ENCODE assay signal across 28 cellular contexts in genomic region chr5:82794876-82795275, GRCh38.
A peak's percentile ranks its signal among the peaks of the same experiment; 100 is the strongest.
DNase-seq lines count a peak whose midpoint lies in the region; ATAC-seq and TF ChIP-seq lines count a peak whose summit lies in the region.
"Had no signal": no experiment of that assay in that cellular context is flagged by ENCODE, and none has a peak within 500 bp of the region (broad histone marks: within the 10 kb centered on the region; RNA-seq: fewer than 3 reads in every experiment).

No MANE protein-coding gene starts in this region.

- H4K20me1 ChIP-seq in HCT116 (ENCODE audit: insufficient read depth) (no peaks in the 10 kb centered on the region), smooth muscle cell (ENCODE audit: low read depth) (no peaks in the 10 kb centered on the region)

- H3K9me3 Mint-ChIP-seq in stimulated activated naive CD8-positive, alpha-beta T cell treated with anti-CD3 and anti-CD28 coated beads, Interleukin-15, amount 100 ng/mL, for 72 hours = no peaks in the 10 kb centered on the region
- H3K9me3 Mint-ChIP-seq: CD4-positive, alpha-beta memory T cell had no signal

- no peak for TF ChIP-seq RAD21 in HCT116 (IDR thresholded peaks at IDR 0.05; ENCODE audit: low read depth)

- DNase-seq in HCT116 (ENCODE audit: low read depth, low spot score) (no peak), RPMI7951 (ENCODE audit: low read depth) (peak; percentile 19), foreskin keratinocyte (peak in 1 of 2 donors; percentile 11), smooth muscle cell (lab: John Stamatoyannopoulos, UW; ENCODE audit: unreplicated experiment) (no peak), hepatic stellate cell (ENCODE audit: low spot score) (no peak), dorsolateral prefrontal cortex (no peak)
- no peak for DNase-seq in stimulated activated naive CD8-positive, alpha-beta T cell treated with anti-CD3 and anti-CD28 coated beads, Interleukin-15, amount 100 ng/mL, for 72 hours
- DNase-seq: C1 segment of cervical spinal cord; CD4-positive, alpha-beta memory T cell; COR-L47; DMS53; GDM1; HCEC 1CT; NCI-H1092; NCI-H1417 treated with DMSO at 0.1 percent for 48 hours; NCI-H1694 treated with DMSO at 0.1 percent for 48 hours; NCI-H2081; NCI-H2171; NCI-H226; NCI-H510A; NCI-H69; SIG-M5; SK-N-SH had no signal

- intact Hi-C loops in HCT116 (cut with micrococcal nuclease) (loop anchor here (5.0 kb wide), 1 partner anchor 443 kb away; no protein-coding TSS in a partner anchor), dorsolateral prefrontal cortex (cut with DNase I) (loop anchor here (5.0 to 10.0 kb wide), 3 partner anchors 150 to 443 kb away; no protein-coding TSS in a partner anchor)

- ATAC-seq in HCT116 (no peak), foreskin keratinocyte (peak; percentile 26), HG03139 (IDR thresholded peaks at IDR 0.05; ENCODE audit: unreplicated experiment) (no peak)
- no peak for ATAC-seq in stimulated activated naive CD8-positive, alpha-beta T cell treated with anti-CD3 and anti-CD28 coated beads, Interleukin-15, amount 100 ng/mL, for 72 hours
- ATAC-seq: GM12878, Panc1 had no signal

- POLR2A ChIA-PET in HCT116 (lab: Charles Lee) = no interaction called here

- H3K9me3 ChIP-seq in HCT116 (ENCODE audit: control insufficient read depth in 1 of 2, insufficient read depth in 1 of 2, low read depth in 1 of 2, low read length in 2 of 2) = no peaks in the 10 kb centered on the region
- H3K9me3 ChIP-seq in smooth muscle cell (replicated peaks; ENCODE audit: low read depth) = no peaks in the 10 kb centered on the region
- H3K9me3 ChIP-seq: SK-N-SH had no signal

- no peaks in the 10 kb centered on the region for H3K4me1 ChIP-seq in HCT116 (ENCODE audit: control insufficient read depth in 1 of 2, insufficient read depth in 2 of 2, low read length in 2 of 2)
- no peaks in the 10 kb centered on the region for H3K4me1 ChIP-seq in foreskin keratinocyte
- peaks cover 29% of the 10 kb centered on the region for H3K4me1 ChIP-seq in smooth muscle cell (ENCODE audit: low read depth)

- RAD21 ChIA-PET in HCT116 (lab: Charles Lee; ENCODE audit: low non-redundant PET in 1 of 2, low total read pairs in 2 of 2, uncharacterized antibody in 2 of 2, unreplicated experiment in 2 of 2) = no interaction called here

- no peak overlapping the region for H3K27ac Mint-ChIP-seq in stimulated activated naive CD8-positive, alpha-beta T cell treated with anti-CD3 and anti-CD28 coated beads, Interleukin-15, amount 100 ng/mL, for 72 hours
- H3K27ac Mint-ChIP-seq: CD4-positive, alpha-beta memory T cell; IgD-negative memory B cell had no signal

- no peaks in the 10 kb centered on the region for H3K9me2 ChIP-seq in HCT116 (ENCODE audit: insufficient read depth)
- H3K9me2 ChIP-seq: SK-N-SH had no signal

- H3F3A ChIP-seq in smooth muscle cell (ENCODE audit: low read depth) = no peaks in the 10 kb centered on the region

- H2AFZ ChIP-seq in HCT116 (ENCODE audit: low read depth, low read length, poor library complexity, severe bottlenecking) (peak overlapping the region; percentile 66), smooth muscle cell (ENCODE audit: low read depth) (peak overlapping the region; percentile 43)

- 88% methylated on average over 2 of the region's 2 CpGs for WGBS in smooth muscle cell (ENCODE audit: low lambda C conversion rate)

- no peaks in the 10 kb centered on the region for H3K4me1 Mint-ChIP-seq in stimulated activated naive CD8-positive, alpha-beta T cell treated with anti-CD3 and anti-CD28 coated beads, Interleukin-15, amount 100 ng/mL, for 72 hours
- H3K4me1 Mint-ChIP-seq: CD4-positive, alpha-beta memory T cell had no signal

- H3K4me3 ChIP-seq in HCT116 (replicated peaks in 1 of 2; ENCODE audit: low read depth in 1 of 2, low read length in 2 of 2) = no peak overlapping the region
- H3K4me3 ChIP-seq in smooth muscle cell = no peak overlapping the region
- H3K4me3 ChIP-seq in dorsolateral prefrontal cortex = no peak overlapping the region
- H3K4me3 ChIP-seq: GM12878 had no signal

- BruUV-seq in HCT116 (replicated peaks; lab: Mats Ljungman, UMichigan) = no TSS peak

- no peaks in the 10 kb centered on the region for H3K36me3 ChIP-seq in HCT116 (ENCODE audit: control insufficient read depth in 1 of 2, insufficient read depth in 2 of 2, low read length in 2 of 2)
- no peaks in the 10 kb centered on the region for H3K36me3 ChIP-seq in smooth muscle cell (ENCODE audit: low read depth)

- H3K9ac ChIP-seq in HCT116 (ENCODE audit: low read length) (no peak overlapping the region), smooth muscle cell (ENCODE audit: low read depth) (no peak overlapping the region)
- H3K9ac ChIP-seq: KMS-11, SK-N-SH had no signal

- no peak overlapping the region for H3K4me3 Mint-ChIP-seq in stimulated activated naive CD8-positive, alpha-beta T cell treated with anti-CD3 and anti-CD28 coated beads, Interleukin-15, amount 100 ng/mL, for 72 hours
- H3K4me3 Mint-ChIP-seq: CD4-positive, alpha-beta memory T cell; IgD-negative memory B cell had no signal

- no peak for TF ChIP-seq POLR2A in HCT116 (IDR thresholded peaks at IDR 0.05; ENCODE audit: borderline replicate concordance, extremely low read depth, insufficient read depth, insufficient read length)

- H3K27ac ChIP-seq in HCT116 (ENCODE audit: low read depth, low read length) (no peak overlapping the region), foreskin keratinocyte (no peak overlapping the region), smooth muscle cell (ENCODE audit: low read depth) (no peak overlapping the region), dorsolateral prefrontal cortex (no peak overlapping the region)
- H3K27ac ChIP-seq: KMS-11 had no signal

- H3K27me3 Mint-ChIP-seq in stimulated activated naive CD8-positive, alpha-beta T cell treated with anti-CD3 and anti-CD28 coated beads, Interleukin-15, amount 100 ng/mL, for 72 hours = no peaks in the 10 kb centered on the region
- H3K27me3 Mint-ChIP-seq: IgD-negative memory B cell had no signal

- H3K4me2 ChIP-seq in HCT116 (ENCODE audit: low read length) (no peak overlapping the region), smooth muscle cell (no peak overlapping the region)
- H3K4me2 ChIP-seq: KMS-11, SK-N-SH had no signal

- CTCF ChIA-PET in HCT116 (lab: Charles Lee) = interaction anchor here (0.7 to 1.1 kb wide), 2 partner anchors 18 to 153 kb away, joined by 3 to 4 read pairs; no protein-coding TSS in a partner anchor

- H3K79me2 ChIP-seq in HCT116 (ENCODE audit: insufficient read depth, low read length) = no peaks in the 10 kb centered on the region
- no peaks in the 10 kb centered on the region for H3K79me2 ChIP-seq in smooth muscle cell (ENCODE audit: low read depth)

- no peak for TF ChIP-seq CTCF in HCT116 (IDR thresholded peaks at IDR 0.05 in 2 of 3, conservative IDR thresholded peaks at IDR 0.05 in 1 of 3; ENCODE audit: borderline replicate concordance in 1 of 3, insufficient read depth in 1 of 3, low read depth in 2 of 3, low read length in 2 of 3)
- TF ChIP-seq CTCF in foreskin keratinocyte (conservative IDR thresholded peaks at IDR 0.05) = no peak
- TF ChIP-seq CTCF in smooth muscle cell (IDR thresholded peaks at IDR 0.05; ENCODE audit: borderline replicate concordance, insufficient read depth, poor library complexity, severe bottlenecking) = no peak
- TF ChIP-seq CTCF in dorsolateral prefrontal cortex (IDR thresholded peaks at IDR 0.05 in 54 of 56, conservative IDR thresholded peaks at IDR 0.05 in 2 of 56; ENCODE audit: low read depth in 1 of 56, partially characterized antibody in 56 of 56) = no peak

- H3K27me3 ChIP-seq in HCT116 (ENCODE audit: insufficient read depth, low read length) = no peaks in the 10 kb centered on the region
- peaks cover 3% of the 10 kb centered on the region for H3K27me3 ChIP-seq in foreskin keratinocyte
- H3K27me3 ChIP-seq in smooth muscle cell (ENCODE audit: low read depth) = no peaks in the 10 kb centered on the region
- no peaks in the 10 kb centered on the region for H3K27me3 ChIP-seq in dorsolateral prefrontal cortex

TF ChIP-seq in HCT116, 20 proteins besides CTCF, POLR2A, EP300 and RAD21 (continues in another document):
- TF ChIP-seq TCF7L2 (IDR thresholded peaks at IDR 0.05; ENCODE audit: borderline replicate concordance, extremely low read depth, insufficient read depth, insufficient read length) = no peak
- no peak for TF ChIP-seq SP1 (IDR thresholded peaks at IDR 0.05; ENCODE audit: low read depth)
- TF ChIP-seq EGR1 (IDR thresholded peaks at IDR 0.05; ENCODE audit: low read depth) = no peak
- no peak for TF ChIP-seq ZNF274 (IDR thresholded peaks at IDR 0.05; ENCODE audit: low read depth, low read length)
- no peak for TF ChIP-seq ZFX (IDR thresholded peaks at IDR 0.05)
- no peak for TF ChIP-seq YY1 (IDR thresholded peaks at IDR 0.05; ENCODE audit: extremely low read depth, insufficient replicate concordance, low read depth, low read length)
- TF ChIP-seq SIN3A (IDR thresholded peaks at IDR 0.05; ENCODE audit: low read depth) = no peak
- TF ChIP-seq EZH2phosphoT487 (IDR thresholded peaks at IDR 0.05; ENCODE audit: borderline replicate concordance) = no peak
- TF ChIP-seq REST (IDR thresholded peaks at IDR 0.05; ENCODE audit: low read depth) = no peak
- TF ChIP-seq CEBPB (IDR thresholded peaks at IDR 0.05; ENCODE audit: low read depth) = no peak
- TF ChIP-seq CBX3 (IDR thresholded peaks at IDR 0.05; ENCODE audit: low read depth) = no peak
- no peak for TF ChIP-seq JUND (IDR thresholded peaks at IDR 0.05)
